ENCODE assay signal across 25 cellular contexts in the genomic region with DNA sequence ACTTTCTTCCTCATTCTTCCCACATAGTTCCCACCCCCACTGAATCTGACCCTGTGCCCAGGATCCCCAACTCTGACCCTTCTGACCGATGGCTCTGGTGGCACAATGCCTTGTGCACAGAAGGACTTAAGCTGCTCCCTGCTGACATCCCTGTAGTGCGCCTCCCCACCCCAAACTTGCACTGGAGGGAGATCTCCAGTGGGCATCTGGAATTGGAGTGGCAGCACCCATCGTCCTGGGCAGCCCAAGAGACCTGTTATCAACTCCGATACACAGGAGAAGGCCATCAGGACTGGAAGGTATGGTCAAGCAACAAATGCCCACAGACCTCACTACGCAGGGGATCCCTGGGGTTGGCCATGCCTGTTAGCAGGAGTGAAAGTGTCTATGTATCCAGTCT. TPM values are rescaled to one million over a fixed set of nuclear protein-coding genes. Genes with fewer than 3 reads are reported as not detected.
"Had no signal": no experiment of that assay in that cellular context is flagged by ENCODE, and none has a peak within 500 bp of the region (broad histone marks: within the 10 kb centered on the region; RNA-seq: fewer than 3 reads in every experiment).

No MANE protein-coding gene starts in this region.

- DNase-seq: activated CD4-positive, alpha-beta T cell treated with anti-CD3 and anti-CD28 coated beads for 4 hours; activated CD4-positive, alpha-beta T cell treated with anti-CD3 and anti-CD28 coated beads, Interleukin-2, amount 50 U/mL, for 4 hours; activated effector memory CD4-positive, alpha-beta T cell treated with Interleukin-2 at 50 U/mL for 16 hours; activated naive CD4-positive, alpha-beta T cell treated with anti-CD3 and anti-CD28 coated beads for 36 hours; activated naive CD8-positive, alpha-beta T cell treated with anti-CD3 and anti-CD28 coated beads for 36 hours; adrenal gland; body of pancreas; cortex of kidney; foreskin fibroblast; kidney glomerular epithelial cell; mammary epithelial cell; natural killer cell; stimulated activated CD4-positive, alpha-beta T cell treated with anti-CD3 and anti-CD28 coated beads, Interleukin-12 subunit alpha, Interleukin-12 subunit beta, amount 100 ng/mL, for 4 hours; stimulated activated CD4-positive, alpha-beta T cell treated with anti-CD3 and anti-CD28 coated beads, Interleukin-4, amount 100 ng/mL, for 1 hour; stimulated activated naive CD8-positive, alpha-beta T cell treated with anti-CD3 and anti-CD28 coated beads, Interleukin-15, Interleukin-2, amounts not matched to agents 100 U/mL and 50 U/mL, for 24 hours; T-helper 9 cell; thyroid gland had no signal

- H3K27ac ChIP-seq: adrenal gland, body of pancreas, neutrophil, thyroid gland, VCaP had no signal

- H3K9me3 ChIP-seq: adrenal gland, body of pancreas, neutrophil, thyroid gland had no signal

- H3K36me3 ChIP-seq: adrenal gland, neutrophil, thyroid gland had no signal

- H3K9me3 Mint-ChIP-seq: activated naive CD4-positive, alpha-beta T cell treated with anti-CD3 and anti-CD28 coated beads for 36 hours; activated naive CD8-positive, alpha-beta T cell treated with anti-CD3 and anti-CD28 coated beads for 36 hours; natural killer cell had no signal

- H3K36me3 Mint-ChIP-seq: activated naive CD8-positive, alpha-beta T cell treated with anti-CD3 and anti-CD28 coated beads for 36 hours; natural killer cell had no signal

- H3K4me3 Mint-ChIP-seq: activated naive CD4-positive, alpha-beta T cell treated with anti-CD3 and anti-CD28 coated beads for 36 hours; activated naive CD8-positive, alpha-beta T cell treated with anti-CD3 and anti-CD28 coated beads for 36 hours; natural killer cell had no signal

- H3K27ac Mint-ChIP-seq: activated naive CD4-positive, alpha-beta T cell treated with anti-CD3 and anti-CD28 coated beads for 36 hours; activated naive CD8-positive, alpha-beta T cell treated with anti-CD3 and anti-CD28 coated beads for 36 hours; natural killer cell had no signal

- ATAC-seq: body of pancreas; esophagus mucosa; natural killer cell; sciatic nerve; stimulated activated naive CD8-positive, alpha-beta T cell treated with anti-CD3 and anti-CD28 coated beads, Interleukin-15, Interleukin-2, amounts not matched to agents 100 U/mL and 50 U/mL, for 24 hours had no signal

- H3K4me3 ChIP-seq: adrenal gland, body of pancreas, skin epidermis, thyroid gland had no signal

- H3K27me3 ChIP-seq: adrenal gland, body of pancreas, neutrophil, thyroid gland had no signal

RNA-seq across cellular contexts. Expression of gene MPL, which starts 9.0 kb away (rescaled TPM):
- total RNA-seq: activated naive CD4-positive, alpha-beta T cell treated with anti-CD3 and anti-CD28 coated beads for 36 hours; activated naive CD8-positive, alpha-beta T cell treated with anti-CD3 and anti-CD28 coated beads for 36 hours; body of pancreas; chondrocyte; osteocyte; T-helper 1 cell treated with Interleukin-12 subunit alpha and Interleukin-12 subunit beta and Interleukin-4 antibody, amounts not matched to agents 30 ng/mL and 1 ng/mL, for 36 hours had no signal
